Comparison of ENCODE assay signal across 8 cellular contexts in the genomic region with DNA sequence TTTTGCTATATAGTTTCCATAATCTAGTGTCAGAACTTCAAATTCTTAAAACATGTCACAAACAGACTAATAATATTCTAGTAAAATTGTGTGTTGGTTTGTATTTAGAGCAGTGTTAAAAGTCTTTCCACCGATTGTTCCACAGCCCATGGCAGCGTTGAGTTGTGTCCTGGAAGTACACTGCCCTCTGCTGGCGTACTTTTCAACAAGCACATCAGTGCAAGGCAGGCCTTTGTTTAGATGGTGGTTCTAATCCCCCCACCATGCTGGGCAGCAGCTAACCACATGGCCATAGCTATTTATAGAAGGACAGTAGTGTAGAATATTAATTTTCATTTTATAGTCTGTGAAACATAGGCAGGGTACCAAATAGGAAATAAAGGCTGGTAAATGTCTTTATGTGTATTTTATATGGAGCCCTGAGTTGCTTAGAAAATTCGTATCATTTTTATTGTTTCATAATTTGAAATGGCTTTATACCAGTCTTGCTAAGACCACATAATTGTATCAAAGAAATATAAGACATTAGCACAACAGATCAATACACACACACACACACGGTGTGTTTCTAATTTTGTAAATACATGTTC.
DNase-seq lines count a peak whose midpoint lies in the region; ATAC-seq lines count a peak whose summit lies in the region.

No MANE protein-coding gene starts in this region.

- peak; percentile 79 for DNase-seq in COLO668 (lab: John Stamatoyannopoulos, UW; ENCODE audit: unreplicated experiment)
- DNase-seq in NCI-H524 treated with DMSO at 0.1 percent for 48 hours (lab: John Stamatoyannopoulos, UW): peak; percentile 79
- peak; percentile 22 to 33 for DNase-seq in activated CD4-positive, alpha-beta T cell treated with anti-CD3 and anti-CD28 coated beads, Interleukin-2, amount 50 U/mL, for 4 hours
- peak; percentile 54 for DNase-seq in effector CD4-positive, alpha-beta T cell
- DNase-seq in lung microvascular endothelial cell (ENCODE audit: low read depth in 2 of 2): peak; percentile 91
- peak; percentile 17 to 25 for DNase-seq in stimulated activated CD8-positive, alpha-beta memory T cell treated with anti-CD3 and anti-CD28 coated beads, Interleukin-2, amount 100 ng/mL, for 48 hours (ENCODE audit: low read depth in 2 of 2)

- peak; percentile 92 for ATAC-seq in GM19397 (IDR thresholded peaks at IDR 0.05; ENCODE audit: unreplicated experiment)
- peak; percentile 92 for ATAC-seq in HG03457 (IDR thresholded peaks at IDR 0.05; ENCODE audit: unreplicated experiment)

Comparison
In these comparisons a context has a peak if more than half of its experiments do, and no peak if none do; other contexts are left out.
1. Peak in every context shown above with its lines: DNase-seq and ATAC-seq.
2. DNase-seq: peak in every context shown above with its lines; median percentile 91 in lung microvascular endothelial cell; 79 in COLO668; 79 in NCI-H524 treated with DMSO at 0.1 percent for 48 hours; 54 in effector CD4-positive, alpha-beta T cell; 28 in activated CD4-positive, alpha-beta T cell treated with anti-CD3 and anti-CD28 coated beads, Interleukin-2, amount 50 U/mL, for 4 hours; 21 in stimulated activated CD8-positive, alpha-beta memory T cell treated with anti-CD3 and anti-CD28 coated beads, Interleukin-2, amount 100 ng/mL, for 48 hours.